Comparison of ENCODE assay signal across 33 cellular contexts in the genomic region with DNA sequence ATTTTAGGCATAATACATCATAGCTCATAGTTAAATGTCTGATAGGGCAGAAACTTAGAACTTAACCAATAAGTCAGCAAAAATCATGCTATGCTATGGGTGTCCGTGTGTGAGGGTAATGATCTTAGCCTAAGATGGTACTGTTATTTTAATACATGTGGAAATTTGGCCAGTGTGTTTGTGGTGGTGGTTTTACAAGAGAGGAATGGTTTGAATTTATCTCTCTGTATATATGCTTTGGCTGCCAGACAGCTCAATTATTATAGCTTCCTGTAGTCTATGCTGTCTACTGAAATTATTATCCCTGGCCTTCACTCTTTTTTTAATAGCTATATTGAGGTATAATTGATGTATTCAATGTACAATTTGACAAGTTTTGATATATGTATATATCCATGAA.
"Had no signal": no experiment of that assay in that cellular context is flagged by ENCODE, and none has a peak within 500 bp of the region (broad histone marks: within the 10 kb centered on the region; RNA-seq: fewer than 3 reads in every experiment).

No MANE protein-coding gene starts in this region.

- H3K9me3 ChIP-seq: adrenal gland, MG63 had no signal

- H3K27ac ChIP-seq: adrenal gland, PC-9, RWPE1 had no signal

- FAIRE-seq: bronchial epithelial cell, RCC 7860, TTC549 had no signal

- H2AFZ ChIP-seq: PC-9 had no signal

- H3K27me3 ChIP-seq: adrenal gland, MG63 had no signal

- H3K4me1 ChIP-seq: adrenal gland had no signal

- DNase-seq: activated CD4-positive, alpha-beta T cell treated with anti-CD3 and anti-CD28 coated beads for 36 hours; activated CD4-positive, alpha-beta T cell treated with anti-CD3 and anti-CD28 coated beads, Interleukin-2, amount 10 ng/mL, durations not matched to agents 7 days and 5 days; activated CD4-positive, alpha-beta T cell treated with anti-CD3 and anti-CD28 coated beads, Interleukin-2, amount 50 U/mL, for 48 hours; activated CD8-positive, alpha-beta T cell treated with anti-CD3 and anti-CD28 coated beads, Interleukin-2, amount 10 ng/mL, durations not matched to agents 7 days and 5 days; activated gamma-delta T cell; activated naive CD4-positive, alpha-beta T cell treated with Interleukin-2 at 50 U/mL for 16 hours; activated naive CD8-positive, alpha-beta T cell treated with anti-CD3 and anti-CD28 coated beads, Interleukin-2, amount 10 ng/mL, durations not matched to agents 7 days and 5 days; activated T-cell treated with anti-CD3 and anti-CD28 coated beads, Interleukin-2, amount 50 U/mL, for 24 hours; adrenal gland; caudate nucleus; cerebellar nuclear complex; MG63; NCI-H1048; NCI-H1105 treated with DMSO at 0.1 percent for 48 hours; NCI-H1436; NCI-H1694; NCI-H1930; NCI-H2081 treated with DMSO at 0.1 percent for 48 hours; NCI-H226; NCI-H446 treated with DMSO at 0.1 percent for 48 hours; NCI-H524; NCI-H69; NCI-H82; NK-92 treated with Interleukin-12 subunit alpha and Interleukin-12 subunit beta, amount 100 ng/mL, for 24 hours; PC-9; SIG-M5; T1000 had no signal

- ATAC-seq: activated CD4-positive, alpha-beta T cell treated with anti-CD3 and anti-CD28 coated beads for 36 hours; activated CD4-positive, CD25-positive, alpha-beta regulatory T cell treated with anti-CD3 and anti-CD28 coated beads, Interleukin-2, amount 50 U/mL, for 24 hours; activated CD8-positive, alpha-beta T cell treated with anti-CD3 and anti-CD28 coated beads, Interleukin-2, amount 10 ng/mL, durations not matched to agents 7 days and 5 days; Right ventricle myocardium inferior had no signal

- H3K4me2 ChIP-seq: PC-9 had no signal

- H3K4me3 ChIP-seq: adrenal gland, MG63, PC-9 had no signal

- H3K36me3 ChIP-seq: adrenal gland, MG63 had no signal
